ENCODE assay signal across 9 cellular contexts in the genomic region with DNA sequence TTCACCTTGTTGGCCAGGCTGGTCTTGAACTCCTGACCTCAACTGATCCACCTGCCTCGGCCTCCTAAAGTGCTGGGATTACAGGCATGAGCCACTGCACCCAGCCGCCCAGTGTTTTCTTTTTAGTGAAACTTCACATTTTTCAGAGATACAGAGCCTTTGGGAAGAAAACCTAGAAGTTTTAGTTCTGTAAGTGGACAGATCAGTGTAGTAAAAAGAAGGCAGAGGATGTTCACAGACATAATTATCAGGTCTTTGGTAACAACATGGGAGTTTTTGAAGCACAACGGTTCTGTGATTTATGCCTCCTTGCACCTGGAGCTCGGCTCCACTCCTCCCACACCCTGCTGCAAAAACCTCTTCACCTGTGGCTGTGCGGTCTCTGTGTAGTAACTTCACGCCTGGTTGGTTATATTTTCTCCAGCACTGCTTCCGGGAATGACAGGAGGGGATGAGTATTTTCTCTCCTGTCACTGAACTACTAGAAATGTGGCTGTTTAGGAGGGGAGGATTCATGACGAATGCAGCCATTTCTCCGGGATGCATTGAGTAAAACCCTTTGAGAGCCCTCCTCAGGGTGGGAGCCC.
DNase-seq lines count a peak whose midpoint lies in the region; ATAC-seq and TF ChIP-seq lines count a peak whose summit lies in the region.
"Had no signal": no experiment of that assay in that cellular context is flagged by ENCODE, and none has a peak within 500 bp of the region (broad histone marks: within the 10 kb centered on the region; RNA-seq: fewer than 3 reads in every experiment).

No MANE protein-coding gene starts in this region.

- DNase-seq in GM12864 (ENCODE audit: low read depth): peak; percentile 82
- peak; percentile 91 for DNase-seq in NCI-H1417 treated with DMSO at 0.1 percent for 48 hours (lab: John Stamatoyannopoulos, UW)
- DNase-seq in central memory CD8-positive, alpha-beta T cell (ENCODE audit: low spot score in 2 of 2): no peak
- DNase-seq in tibial nerve (ENCODE audit: low spot score in 2 of 2): no peak
- DNase-seq in GF-D8 (lab: John Stamatoyannopoulos, UW): no peak
- DNase-seq in hepatic stellate cell (ENCODE audit: low spot score): no peak
- no peak for DNase-seq in OCI-M1 (lab: John Stamatoyannopoulos, UW)

- 74 to 79% methylated on average over 9 of the region's 9 CpGs for WGBS in tibial nerve, 2 donors

- no peak for TF ChIP-seq CTCF in GM12864 (IDR thresholded peaks at IDR 0.05; ENCODE audit: low read depth, low read length, missing control alignments)
- no peak for TF ChIP-seq CTCF in tibial nerve (IDR thresholded peaks at IDR 0.05)

- no peak overlapping the region for H3K4me3 Mint-ChIP-seq in central memory CD8-positive, alpha-beta T cell

- H3K27me3 Mint-ChIP-seq in central memory CD8-positive, alpha-beta T cell: no peaks in the 10 kb centered on the region

- no peak for TF ChIP-seq POLR2A in tibial nerve (IDR thresholded peaks at IDR 0.05)

- H3K27ac ChIP-seq in tibial nerve: peak overlapping the region in 1 of 4 donors; percentile 26
- H3K27ac ChIP-seq: HL-60 had no signal

- H3K36me3 Mint-ChIP-seq in central memory CD8-positive, alpha-beta T cell (ENCODE audit: insufficient read depth): no peaks in the 10 kb centered on the region

- no peaks in the 10 kb centered on the region for H3K9me3 Mint-ChIP-seq in central memory CD8-positive, alpha-beta T cell

- H3K27ac Mint-ChIP-seq in central memory CD8-positive, alpha-beta T cell (ENCODE audit: low read depth): no peak overlapping the region

- H3K27me3 ChIP-seq in tibial nerve: no peaks in the 10 kb centered on the region

- peak overlapping the region; percentile 6; the same call in 1 of the 2 replicates for H3K4me3 ChIP-seq in GM12864 (ENCODE audit: low read depth, low read length)
- no peak overlapping the region for H3K4me3 ChIP-seq in tibial nerve

- no peaks in the 10 kb centered on the region for H3K9me3 ChIP-seq in tibial nerve

- H3K36me3 ChIP-seq in tibial nerve: no peaks in the 10 kb centered on the region

- no peaks in the 10 kb centered on the region for H3K4me1 ChIP-seq in tibial nerve

- peaks cover 4% of the 10 kb centered on the region for H3K4me1 Mint-ChIP-seq in central memory CD8-positive, alpha-beta T cell

- peak; percentile 66 for ATAC-seq in GM21447 (IDR thresholded peaks at IDR 0.05; ENCODE audit: unreplicated experiment)
- ATAC-seq in central memory CD8-positive, alpha-beta T cell (replicated peaks; ENCODE audit: extremely low read depth, poor library complexity, severe bottlenecking): peak; percentile 36

- TF ChIP-seq EP300 in tibial nerve (IDR thresholded peaks at IDR 0.05): no peak

Comparison
In these comparisons a context has a peak if more than half of its experiments do, and no peak if none do; other contexts are left out.
1. DNase-seq: peak in GM12864 (single experiment) and NCI-H1417 treated with DMSO at 0.1 percent for 48 hours (single experiment); none in central memory CD8-positive, alpha-beta T cell (0 of 2), tibial nerve (0 of 2), GF-D8 (single experiment), hepatic stellate cell (single experiment) and OCI-M1 (single experiment).